21 cellular contexts compared by ENCODE assay signal in genomic region chr18:22230403-22231042, GRCh38.
DNase-seq lines count a peak whose midpoint lies in the region; FAIRE-seq and TF ChIP-seq lines count a peak whose summit lies in the region.
"Had no signal": no experiment of that assay in that cellular context is flagged by ENCODE, and none has a peak within 500 bp of the region (broad histone marks: within the 10 kb centered on the region; RNA-seq: fewer than 3 reads in every experiment).

No MANE protein-coding gene starts in this region.

- H3K27ac ChIP-seq in neuronal stem cell (replicated peaks; ENCODE audit: low read length) = no peak overlapping the region
- H3K27ac ChIP-seq: gastrocnemius medialis, Peyer's patch had no signal

- H3K36me3 Mint-ChIP-seq in mesothelial cell of epicardium = no peaks in the 10 kb centered on the region
- H3K36me3 Mint-ChIP-seq: activated naive CD8-positive, alpha-beta T cell treated with anti-CD3 and anti-CD28 coated beads, Interleukin-2, amount 10 ng/mL, durations not matched to agents 7 days and 5 days; natural killer cell had no signal

- no peak overlapping the region for H4K8ac ChIP-seq in neuronal stem cell (ENCODE audit: low read depth, low read length)

- H3K23ac ChIP-seq in neuronal stem cell (ENCODE audit: low read depth, low read length, poor library complexity) = no peak overlapping the region

- H2BK15ac ChIP-seq in neuronal stem cell (ENCODE audit: low read length) = no peak overlapping the region

- H3K4me3 Mint-ChIP-seq in mesothelial cell of epicardium = no peak overlapping the region
- H3K4me3 Mint-ChIP-seq: activated naive CD8-positive, alpha-beta T cell treated with anti-CD3 and anti-CD28 coated beads, Interleukin-2, amount 10 ng/mL, durations not matched to agents 7 days and 5 days; activated T-cell treated with anti-CD3 and anti-CD28 coated beads, Interleukin-2, amount 50 U/mL, for 24 hours; natural killer cell had no signal

- peak; percentile 43 for DNase-seq in AG20443 (ENCODE audit: low spot score)
- DNase-seq in MG63 = peak; percentile 64
- DNase-seq in bronchial epithelial cell (ENCODE audit: low read depth) = peak; percentile 32
- no peak for DNase-seq in neuronal stem cell (ENCODE audit: low spot score)
- DNase-seq in NCI-H82 treated with DMSO at 0.1 percent for 48 hours (lab: John Stamatoyannopoulos, UW; ENCODE audit: unreplicated experiment) = no peak
- DNase-seq in T-helper 9 cell = no peak
- no peak for DNase-seq in stimulated activated naive CD4-positive, alpha-beta T cell (lab: John Stamatoyannopoulos, UW)
- DNase-seq in mesothelial cell of epicardium (ENCODE audit: low spot score in 2 of 2, unreplicated experiment in 2 of 2) = no peak
- DNase-seq: activated CD4-positive, alpha-beta T cell treated with anti-CD3 and anti-CD28 coated beads, Interleukin-2, amount 50 U/mL, for 4 hours; activated naive CD8-positive, alpha-beta T cell treated with anti-CD3 and anti-CD28 coated beads, Interleukin-2, amount 10 ng/mL, durations not matched to agents 7 days and 5 days; activated T-cell treated with anti-CD3 and anti-CD28 coated beads, Interleukin-2, amount 50 U/mL, for 24 hours; COR-L47; gastrocnemius medialis; GF-D8; natural killer cell; NCI-H1092; NCI-H748 treated with DMSO at 0.1 percent for 48 hours; Peyer's patch had no signal

- H3K27ac Mint-ChIP-seq in mesothelial cell of epicardium = no peak overlapping the region
- H3K27ac Mint-ChIP-seq: activated naive CD8-positive, alpha-beta T cell treated with anti-CD3 and anti-CD28 coated beads, Interleukin-2, amount 10 ng/mL, durations not matched to agents 7 days and 5 days; activated T-cell treated with anti-CD3 and anti-CD28 coated beads, Interleukin-2, amount 50 U/mL, for 24 hours; natural killer cell; progenitor cell of endocrine pancreas had no signal

- H2BK5ac ChIP-seq in neuronal stem cell (ENCODE audit: low read length) = no peak overlapping the region

- peaks cover 4% of the 10 kb centered on the region for H3K4me1 Mint-ChIP-seq in mesothelial cell of epicardium
- H3K4me1 Mint-ChIP-seq: activated naive CD8-positive, alpha-beta T cell treated with anti-CD3 and anti-CD28 coated beads, Interleukin-2, amount 10 ng/mL, durations not matched to agents 7 days and 5 days had no signal

- no peak overlapping the region for H3K9ac ChIP-seq in neuronal stem cell (ENCODE audit: low read depth, low read length, poor library complexity)

- H2BK120ac ChIP-seq in neuronal stem cell (ENCODE audit: low read depth, low read length) = no peak overlapping the region

- no peak overlapping the region for H2BK12ac ChIP-seq in neuronal stem cell (ENCODE audit: low read length)

- H3K18ac ChIP-seq in neuronal stem cell (ENCODE audit: low read length) = peak overlapping the region; percentile 24

- no peak overlapping the region for H3K14ac ChIP-seq in neuronal stem cell (ENCODE audit: low read length)

- no peaks in the 10 kb centered on the region for H3K79me1 ChIP-seq in neuronal stem cell (ENCODE audit: low read depth, low read length)

- no peak overlapping the region for H3K4ac ChIP-seq in neuronal stem cell (ENCODE audit: low read length)

- H3K9me3 Mint-ChIP-seq in mesothelial cell of epicardium = no peaks in the 10 kb centered on the region
- H3K9me3 Mint-ChIP-seq: activated naive CD8-positive, alpha-beta T cell treated with anti-CD3 and anti-CD28 coated beads, Interleukin-2, amount 10 ng/mL, durations not matched to agents 7 days and 5 days; activated T-cell treated with anti-CD3 and anti-CD28 coated beads, Interleukin-2, amount 50 U/mL, for 24 hours; natural killer cell had no signal

- H2AK5ac ChIP-seq in neuronal stem cell (ENCODE audit: low read depth, low read length) = no peak overlapping the region

- H3K4me3 ChIP-seq in MG63 (no peak overlapping the region), bronchial epithelial cell (ENCODE audit: low read depth, low read length) (no peak overlapping the region), neuronal stem cell (ENCODE audit: low read length in 2 of 2) (no peak overlapping the region)
- H3K4me3 ChIP-seq: gastrocnemius medialis, K562, Peyer's patch had no signal

- no peaks in the 10 kb centered on the region for H3K4me1 ChIP-seq in neuronal stem cell (ENCODE audit: control insufficient read depth in 2 of 2, insufficient read depth in 1 of 2, low read depth in 1 of 2, low read length in 2 of 2)
- H3K4me1 ChIP-seq: gastrocnemius medialis had no signal

- no CpG with 5 or more reads among the region's 14 CpGs for WGBS in neuronal stem cell (ENCODE audit: extremely low coverage in 2 of 2, insufficient read length in 2 of 2, insufficient replicate concordance in 1 of 2), 2 donors

- H3K9me3 ChIP-seq in MG63 (no peaks in the 10 kb centered on the region), neuronal stem cell (replicated peaks in 1 of 2; ENCODE audit: control insufficient read depth in 2 of 2, insufficient read depth in 1 of 2, low read depth in 1 of 2, low read length in 2 of 2) (no peaks in the 10 kb centered on the region)
- H3K9me3 ChIP-seq: gastrocnemius medialis, Peyer's patch had no signal

- H4K91ac ChIP-seq in neuronal stem cell (ENCODE audit: low read depth, low read length, poor library complexity) = no peak overlapping the region

- H3K4me2 ChIP-seq in neuronal stem cell (ENCODE audit: insufficient read depth, low read length, poor library complexity, severe bottlenecking) = no peak overlapping the region

- no peak overlapping the region for H2AFZ ChIP-seq in neuronal stem cell (ENCODE audit: low read length)

- H3K27me3 ChIP-seq in MG63 (no peaks in the 10 kb centered on the region), bronchial epithelial cell (ENCODE audit: control insufficient read depth, insufficient read depth, low read length) (no peaks in the 10 kb centered on the region), neuronal stem cell (ENCODE audit: control insufficient read depth in 3 of 3, insufficient read depth in 3 of 3, low read depth in 1 of 3, low read length in 3 of 3) (no peaks in the 10 kb centered on the region)
- H3K27me3 ChIP-seq: gastrocnemius medialis, Peyer's patch had no signal

- no peak for FAIRE-seq in bronchial epithelial cell (lab: Jason Lieb, UNC)
- FAIRE-seq: H1, K562 had no signal

- peaks cover 3% of the 10 kb centered on the region for H3K27me3 Mint-ChIP-seq in mesothelial cell of epicardium (ENCODE audit: low read depth)
- H3K27me3 Mint-ChIP-seq: activated T-cell treated with anti-CD3 and anti-CD28 coated beads, Interleukin-2, amount 50 U/mL, for 24 hours had no signal

- TF ChIP-seq CTCF in bronchial epithelial cell (IDR thresholded peaks at IDR 0.05; ENCODE audit: insufficient read depth, low read length, severe bottlenecking) (no peak), mesothelial cell of epicardium (IDR thresholded peaks at IDR 0.05; ENCODE audit: unreplicated experiment) (no peak)

- no peaks in the 10 kb centered on the region for H3K36me3 ChIP-seq in MG63
- no peaks in the 10 kb centered on the region for H3K36me3 ChIP-seq in bronchial epithelial cell (ENCODE audit: control insufficient read depth, insufficient read depth, low read length)
- H3K36me3 ChIP-seq in neuronal stem cell (replicated peaks in 1 of 2; ENCODE audit: control insufficient read depth in 2 of 2, insufficient read depth in 2 of 2, low read length in 2 of 2) = no peaks in the 10 kb centered on the region
- H3K36me3 ChIP-seq: gastrocnemius medialis, Peyer's patch had no signal

Comparison
In these comparisons a context has a peak if more than half of its experiments do, and no peak if none do; other contexts are left out.
1. DNase-seq: peak in AG20443 (single experiment), MG63 (single experiment) and bronchial epithelial cell (single experiment); none in neuronal stem cell (single experiment), NCI-H82 treated with DMSO at 0.1 percent for 48 hours (single experiment), T-helper 9 cell (single experiment), stimulated activated naive CD4-positive, alpha-beta T cell (0 of 6) and mesothelial cell of epicardium (0 of 2).